In genomic region chr16:69888005-69888560, GRCh38 we compare ENCODE assay signal across 14 cellular contexts.
DNase-seq lines count a peak whose midpoint lies in the region; ATAC-seq, FAIRE-seq and TF ChIP-seq lines count a peak whose summit lies in the region.
"Had no signal": no experiment of that assay in that cellular context is flagged by ENCODE, and none has a peak within 500 bp of the region (broad histone marks: within the 10 kb centered on the region; RNA-seq: fewer than 3 reads in every experiment).

No MANE protein-coding gene starts in this region.

- DNase-seq in midbrain (lab: John Stamatoyannopoulos, UW) (peak; percentile 25), DMS114 treated with DMSO at 0.1 percent for 48 hours (lab: John Stamatoyannopoulos, UW; ENCODE audit: unreplicated experiment) (no peak), NCI-H345 (lab: John Stamatoyannopoulos, UW) (no peak), GM12892 (ENCODE audit: insufficient read length) (no peak)
- no peak for DNase-seq in stimulated activated CD4-positive, alpha-beta T cell treated with anti-CD3 and anti-CD28 coated beads, Interleukin-1b, Interleukin-23, amount 100 ng/mL, for 48 hours
- DNase-seq: cerebellar nuclear complex, left ventricle myocardium inferior, stomach had no signal

- H3K9me3 Mint-ChIP-seq in brain: peaks cover 0 to 10% (median 3%) of the 10 kb centered on the region in 5 experiments
- H3K9me3 Mint-ChIP-seq: activated T-helper 2 cell treated with anti-CD3 and anti-CD28 coated beads, Interferon-gamma antibody, Interleukin-2, Interleukin-4, amounts not matched to agents 10 μg/mL and 5 μg/mL and 100 μg/mL, durations not matched to agents 14 hours and 24 hours and 36 hours had no signal

- no peaks in the 10 kb centered on the region for H3K27me3 Mint-ChIP-seq in brain
- H3K27me3 Mint-ChIP-seq: progenitor cell of endocrine pancreas had no signal

- 0 out of 2 replicates have a peak overlapping the region, but pooled peaks have one; percentile 23 for H3K9ac ChIP-seq in BLaER1

- peaks cover 64% of the 10 kb centered on the region for H3K36me3 ChIP-seq in BLaER1

- H3K27ac Mint-ChIP-seq in brain: peak overlapping the region in 3 of 5 experiments; percentile 17 to 81 (median 64)
- H3K27ac Mint-ChIP-seq: activated T-helper 2 cell treated with anti-CD3 and anti-CD28 coated beads, Interferon-gamma antibody, Interleukin-2, Interleukin-4, amounts not matched to agents 10 μg/mL and 5 μg/mL and 100 μg/mL, durations not matched to agents 14 hours and 24 hours and 36 hours; progenitor cell of endocrine pancreas had no signal

- peaks cover 21% of the 10 kb centered on the region for H3K9me3 ChIP-seq in BLaER1
- H3K9me3 ChIP-seq: left ventricle myocardium inferior, stomach had no signal

- no peak overlapping the region for H3K4me3 ChIP-seq in BLaER1
- H3K4me3 ChIP-seq: left ventricle myocardium inferior, stomach had no signal

- H3K27ac ChIP-seq in BLaER1: no peak overlapping the region
- H3K27ac ChIP-seq: HL-60, left ventricle myocardium inferior, stomach had no signal

- no peak for TF ChIP-seq CTCF in brain (conservative IDR thresholded peaks at IDR 0.05)

- no peak for FAIRE-seq in GM12892 (lab: Jason Lieb, UNC)

- H3K4me1 ChIP-seq in BLaER1: peaks cover 26% of the 10 kb centered on the region

- H4K20me1 ChIP-seq in BLaER1: no peaks in the 10 kb centered on the region

- ATAC-seq in GM21786 (IDR thresholded peaks at IDR 0.05; ENCODE audit: unreplicated experiment): peak; percentile 68

- peaks cover 38% of the 10 kb centered on the region for H3K4me1 Mint-ChIP-seq in brain

- no peak overlapping the region for H3K4me3 Mint-ChIP-seq in brain

- no peak for TF ChIP-seq POLR2A in GM12892 (IDR thresholded peaks at IDR 0.05; ENCODE audit: low read depth, low read length)

- peak overlapping the region; percentile 66 for H3K4me2 ChIP-seq in BLaER1

- peaks cover 62% of the 10 kb centered on the region for H3K36me3 Mint-ChIP-seq in brain

- H3K27me3 ChIP-seq in BLaER1: no peaks in the 10 kb centered on the region
- H3K27me3 ChIP-seq: stomach had no signal
